In the genomic region with DNA sequence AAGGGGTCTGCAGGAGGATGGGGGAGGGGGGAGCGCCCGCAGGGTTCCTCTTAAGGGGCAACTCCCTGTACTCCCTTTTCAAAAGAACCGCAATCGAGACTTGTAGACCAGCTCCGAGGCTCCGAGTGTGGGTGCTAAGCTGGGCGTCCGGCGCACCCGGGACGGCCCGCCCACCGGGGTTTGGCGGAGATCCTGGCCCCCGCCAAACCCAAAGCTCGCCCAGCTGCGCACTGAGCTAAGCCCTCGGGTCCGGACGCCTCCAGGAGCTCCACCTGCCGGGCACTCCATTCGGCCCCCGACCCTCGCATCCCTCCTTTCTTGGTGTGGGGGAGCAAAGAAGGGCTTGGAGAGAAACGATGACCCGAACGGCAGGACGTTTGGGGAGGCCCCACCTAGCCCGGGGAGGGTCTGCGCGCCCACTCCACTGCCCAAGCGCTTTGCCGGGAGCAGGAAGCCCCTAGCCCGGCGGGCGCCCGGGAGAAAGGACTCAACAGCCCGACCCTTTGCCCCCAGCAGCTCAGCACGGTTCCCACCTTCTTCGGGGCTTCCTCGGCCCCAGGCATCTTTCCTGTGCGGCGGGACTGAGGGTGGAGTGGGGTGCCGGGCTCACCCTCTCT, we compare ENCODE assay signal across 9 cellular contexts. TPM values are rescaled to one million over a fixed set of nuclear protein-coding genes. Genes with fewer than 3 reads are reported as not detected.
DNase-seq lines count a peak whose midpoint lies in the region; ATAC-seq and TF ChIP-seq lines count a peak whose summit lies in the region.
"Had no signal": no experiment of that assay in that cellular context is flagged by ENCODE, and none has a peak within 500 bp of the region (broad histone marks: within the 10 kb centered on the region; RNA-seq: fewer than 3 reads in every experiment).

No MANE protein-coding gene starts in this region.

- no peaks in the 10 kb centered on the region for H3K36me3 ChIP-seq in esophagus squamous epithelium

- DNase-seq in AG10803 (ENCODE audit: low read depth), result no peak
- peak; percentile 18 for DNase-seq in NCI-H69 (lab: John Stamatoyannopoulos, UW)
- DNase-seq in esophagus squamous epithelium (lab: John Stamatoyannopoulos, UW), result no peak
- peak; percentile 12 for DNase-seq in neural crest cell (ENCODE audit: low read depth, low spot score)
- no peak for DNase-seq in DMS153 (lab: John Stamatoyannopoulos, UW)
- no peak for DNase-seq in CD1c-positive myeloid dendritic cell (ENCODE audit: extremely low spot score)
- DNase-seq: T-helper 1 cell had no signal

- peaks cover 59% of the 10 kb centered on the region for H3K27me3 Mint-ChIP-seq in neural crest cell (ENCODE audit: low read depth)

- H3K27ac Mint-ChIP-seq in neural crest cell (ENCODE audit: unreplicated experiment), result no peak overlapping the region

- H3K4me1 Mint-ChIP-seq in neural crest cell, result peaks cover 65% of the 10 kb centered on the region

- H3K36me3 Mint-ChIP-seq in neural crest cell (ENCODE audit: low read depth), result no peaks in the 10 kb centered on the region

- TF ChIP-seq POLR2A in esophagus squamous epithelium (IDR thresholded peaks at IDR 0.05), result no peak

- H3K27ac ChIP-seq in esophagus squamous epithelium, result peak overlapping the region; percentile 76 to 87 (median 80)

- H3K9me3 ChIP-seq in esophagus squamous epithelium, result no peaks in the 10 kb centered on the region

- intact Hi-C loops in esophagus squamous epithelium (cut with DNase I), result no loop called here

- H3K4me1 ChIP-seq in esophagus squamous epithelium, result peaks cover 3 to 69% (median 20%) of the 10 kb centered on the region in 3 donors

- no peak for TF ChIP-seq CTCF in AG10803 (conservative IDR thresholded peaks at IDR 0.05; ENCODE audit: low read length)
- peak in 1 of 6 experiments; percentile 19 for TF ChIP-seq CTCF in esophagus squamous epithelium (IDR thresholded peaks at IDR 0.05)
- no peak for TF ChIP-seq CTCF in neural crest cell (conservative IDR thresholded peaks at IDR 0.05)

- peak overlapping the region; percentile 92 for H3K4me3 Mint-ChIP-seq in neural crest cell

- WGBS in esophagus squamous epithelium, 2 donors, result 0% methylated on average over 2 to 9 of the region's 44 CpGs

- H3K4me3 ChIP-seq in AG10803 (ENCODE audit: low read length) (peak overlapping the region; percentile 36), esophagus squamous epithelium (peak overlapping the region; percentile 67 to 77 (median 73))

- peaks cover 0 to 27% (median 0%) of the 10 kb centered on the region in 4 donors for H3K27me3 ChIP-seq in esophagus squamous epithelium

- H3K9me3 Mint-ChIP-seq in neural crest cell, result no peaks in the 10 kb centered on the region

- ATAC-seq in HG03378 (IDR thresholded peaks at IDR 0.05; ENCODE audit: unreplicated experiment), result no peak
- no peak for ATAC-seq in HG02759 (IDR thresholded peaks at IDR 0.05; ENCODE audit: unreplicated experiment)

RNA-seq across cellular contexts. Expression of a gene that starts 0.6 kb away (rescaled TPM):
- total RNA-seq in esophagus squamous epithelium, result 10 to 100 TPM in 3 of 4 donors, 1 to 10 TPM in 1; 9.8 to 15.5 (median 11.8) TPM
- 72.1 and 73.6 TPM in 2 replicates for total RNA-seq in neural crest cell

Comparison
In these comparisons a context has a peak if more than half of its experiments do, and no peak if none do; other contexts are left out.
1. DNase-seq: peak in NCI-H69 (single experiment) and neural crest cell (single experiment); none in AG10803 (single experiment), esophagus squamous epithelium (single experiment), DMS153 (single experiment) and CD1c-positive myeloid dendritic cell (single experiment).